1 cellular context compared by ENCODE assay signal in genomic region chr14:76152333-76152681, GRCh38.
A peak's percentile ranks its signal among the peaks of the same experiment; 100 is the strongest.
TF ChIP-seq lines count a peak whose summit lies in the region.

No MANE protein-coding gene starts in this region.

TF ChIP-seq in K562, 482 proteins besides CTCF, POLR2A, EP300 and RAD21 (continued from another document and continues in another):
- TF ChIP-seq ATF3 (IDR thresholded peaks at IDR 0.05) (peak; percentile 45; the same call in 1 of the 2 replicates), ATF3 (CRISPR knock-in tag; conservative IDR thresholded peaks at IDR 0.05) (no peak), UBTF (IDR thresholded peaks at IDR 0.05; ENCODE audit: borderline replicate concordance in 1 of 2, low read depth in 2 of 2, low read length in 2 of 2) (peak; percentile 80 to 87; a peak in 3 of 4 replicates), ZNF717 (CRISPR knock-in tag; IDR thresholded peaks at IDR 0.05) (no peak), RBM17 (IDR thresholded peaks at IDR 0.05; ENCODE audit: borderline replicate concordance, low read depth, low read length) (no peak), ZNF282 (CRISPR knock-in tag; IDR thresholded peaks at IDR 0.05) (no peak), SPI1 (IDR thresholded peaks at IDR 0.05; ENCODE audit: borderline replicate concordance, low read depth, low read length) (peak; percentile 56; the same call in 1 of the 2 replicates), MCM7 (IDR thresholded peaks at IDR 0.05) (no peak), ZNF407 (IDR thresholded peaks at IDR 0.05; ENCODE audit: low read depth) (peak; percentile 32; the same call in 1 of the 2 replicates), TBL1XR1 (IDR thresholded peaks at IDR 0.05; ENCODE audit: low read length in 2 of 2) (no peak), CREM (IDR thresholded peaks at IDR 0.05; ENCODE audit: low read depth) (peak; percentile 46; the same call in 1 of the 2 replicates), MLX (CRISPR knock-in tag; conservative IDR thresholded peaks at IDR 0.05) (no peak), NR3C1 (CRISPR knock-in tag; IDR thresholded peaks at IDR 0.05) (0 out of 2 replicates have a peak, but pooled peaks have one; percentile 35), SUPT5H (IDR thresholded peaks at IDR 0.05) (no peak), ZNF707 (CRISPR knock-in tag; conservative IDR thresholded peaks at IDR 0.05) (no peak), GABPB2 (CRISPR knock-in tag; conservative IDR thresholded peaks at IDR 0.05) (no peak), CAMTA2 (CRISPR knock-in tag; conservative IDR thresholded peaks at IDR 0.05) (no peak), CHD1 (IDR thresholded peaks at IDR 0.05; ENCODE audit: low read length) (no peak), KLF10 (CRISPR knock-in tag; IDR thresholded peaks at IDR 0.05) (no peak), C11orf30 (IDR thresholded peaks at IDR 0.05; ENCODE audit: low read depth) (peak; percentile 60), ZBTB26 (CRISPR knock-in tag; IDR thresholded peaks at IDR 0.05) (no peak), ZBTB9 (CRISPR knock-in tag; IDR thresholded peaks at IDR 0.05) (no peak), ZNF316 (IDR thresholded peaks at IDR 0.05) (peak; percentile 52), SMARCC2 (IDR thresholded peaks at IDR 0.05; ENCODE audit: low read depth) (no peak), ZSCAN32 (CRISPR knock-in tag; IDR thresholded peaks at IDR 0.05) (no peak), MTF1 (CRISPR knock-in tag; IDR thresholded peaks at IDR 0.05; ENCODE audit: borderline replicate concordance) (no peak), EHMT2 (IDR thresholded peaks at IDR 0.05) (peak; percentile 39; the same call in 1 of the 2 replicates), CHD7 (IDR thresholded peaks at IDR 0.05; ENCODE audit: low read depth, low read length) (no peak)
